Comparison of ENCODE assay signal across 11 cellular contexts in the genomic region with DNA sequence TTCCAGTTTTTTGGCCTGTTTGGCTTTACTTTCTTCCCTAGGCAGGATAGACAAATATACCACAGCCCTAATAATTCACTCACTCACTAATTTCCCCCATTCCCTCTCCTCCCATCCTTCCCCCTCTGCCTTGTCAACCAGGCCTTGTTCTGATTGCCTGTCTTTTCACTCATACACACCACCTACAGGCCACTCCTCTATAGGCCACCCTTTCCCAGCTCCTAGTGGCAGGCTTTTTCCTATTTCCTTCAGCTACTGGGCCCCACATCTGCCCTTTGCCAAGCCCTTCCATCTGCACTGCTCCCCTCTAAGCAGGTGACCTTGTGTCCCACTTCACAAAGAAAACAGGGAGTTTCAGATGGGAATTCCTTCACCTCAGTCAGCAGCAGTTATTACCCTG. TPM values are rescaled to one million over a fixed set of nuclear protein-coding genes. Genes with fewer than 3 reads are reported as not detected.
DNase-seq lines count a peak whose midpoint lies in the region; ATAC-seq, FAIRE-seq and TF ChIP-seq lines count a peak whose summit lies in the region.
"Had no signal": no experiment of that assay in that cellular context is flagged by ENCODE, and none has a peak within 500 bp of the region (broad histone marks: within the 10 kb centered on the region; RNA-seq: fewer than 3 reads in every experiment).

No MANE protein-coding gene starts in this region.

- H3K36me3 ChIP-seq in bronchial epithelial cell (ENCODE audit: control insufficient read depth, insufficient read depth, low read length) (no peaks in the 10 kb centered on the region), mucosa of descending colon (ENCODE audit: low read depth) (no peaks in the 10 kb centered on the region)

- H3K27ac Mint-ChIP-seq in CD14-positive monocyte, result no peak overlapping the region
- H3K27ac Mint-ChIP-seq: activated naive CD4-positive, alpha-beta T cell treated with anti-CD3 and anti-CD28 coated beads, Interleukin-2, amount 50 U/mL, for 24 hours had no signal

- H3K36me3 Mint-ChIP-seq in CD14-positive monocyte, result no peaks in the 10 kb centered on the region
- H3K36me3 Mint-ChIP-seq: activated naive CD4-positive, alpha-beta T cell treated with anti-CD3 and anti-CD28 coated beads, Interleukin-2, amount 50 U/mL, for 24 hours had no signal

- no peak overlapping the region for H3K4me3 Mint-ChIP-seq in CD14-positive monocyte
- H3K4me3 Mint-ChIP-seq: activated naive CD4-positive, alpha-beta T cell treated with anti-CD3 and anti-CD28 coated beads, Interleukin-2, amount 50 U/mL, for 24 hours had no signal

- no peak for FAIRE-seq in bronchial epithelial cell (lab: Jason Lieb, UNC)

- peaks cover 2 to 5% (median 5%) of the 10 kb centered on the region in 3 donors for H3K27me3 Mint-ChIP-seq in CD14-positive monocyte (ENCODE audit: low read depth in 3 of 3)

- DNase-seq in EL, result peak; percentile 2
- peak; percentile 1 for DNase-seq in LHCN-M2 (ENCODE audit: low read depth)
- DNase-seq in bronchial epithelial cell (ENCODE audit: low read depth), result peak; percentile 11
- no peak for DNase-seq in mucosa of descending colon
- DNase-seq in CD14-positive monocyte (ENCODE audit: low spot score), result no peak
- no peak for DNase-seq in NCI-H1417 treated with DMSO at 0.1 percent for 48 hours (lab: John Stamatoyannopoulos, UW)
- DNase-seq: kidney glomerular epithelial cell, psoas muscle had no signal

- ATAC-seq in mucosa of descending colon (peak; percentile 15), HG02571 (IDR thresholded peaks at IDR 0.05; ENCODE audit: unreplicated experiment) (no peak), HG02588 (IDR thresholded peaks at IDR 0.05; ENCODE audit: unreplicated experiment) (no peak)
- ATAC-seq: psoas muscle had no signal

- no peaks in the 10 kb centered on the region for H3K9me3 ChIP-seq in mucosa of descending colon
- H3K9me3 ChIP-seq: psoas muscle had no signal

- H3K27me3 ChIP-seq in bronchial epithelial cell (ENCODE audit: control insufficient read depth, insufficient read depth, low read length), result no peaks in the 10 kb centered on the region

- H3K4me3 ChIP-seq in bronchial epithelial cell (ENCODE audit: low read depth, low read length), result no peak overlapping the region
- H3K4me3 ChIP-seq in mucosa of descending colon, result no peak overlapping the region
- H3K4me3 ChIP-seq: psoas muscle had no signal

- no peaks in the 10 kb centered on the region for H3K4me1 ChIP-seq in mucosa of descending colon (ENCODE audit: low read depth)
- H3K4me1 ChIP-seq: psoas muscle had no signal

- peak; percentile 52 for TF ChIP-seq CTCF in bronchial epithelial cell (IDR thresholded peaks at IDR 0.05; ENCODE audit: insufficient read depth, low read length, severe bottlenecking)
- TF ChIP-seq CTCF in mucosa of descending colon (IDR thresholded peaks at IDR 0.05), result no peak
- TF ChIP-seq CTCF in CD14-positive monocyte (IDR thresholded peaks at IDR 0.05), result no peak

- intact Hi-C loops in mucosa of descending colon (cut with DNase I, micrococcal nuclease), result no loop called here
- intact Hi-C loops in CD14-positive monocyte (cut with micrococcal nuclease), result no loop called here

- no peaks in the 10 kb centered on the region for H3K4me1 Mint-ChIP-seq in CD14-positive monocyte
- H3K4me1 Mint-ChIP-seq: activated naive CD4-positive, alpha-beta T cell treated with anti-CD3 and anti-CD28 coated beads, Interleukin-2, amount 50 U/mL, for 24 hours had no signal

- H3K9me3 Mint-ChIP-seq in CD14-positive monocyte, result peaks cover 0 to 4% (median 1%) of the 10 kb centered on the region in 7 donors

RNA-seq across cellular contexts. Expression of a gene that starts 59.8 kb away (rescaled TPM):
- total RNA-seq in LHCN-M2 (2014; rRNA removed) (18.9 and 23.7 TPM in 2 replicates), bronchial epithelial cell (11.1 and 13.7 TPM in 2 replicates), mucosa of descending colon (10 to 100 TPM; 35.1 to 49.8 (median 48.4) TPM)
- 31.3 TPM for polyA plus RNA-seq in LHCN-M2 (2012)
- 10 to 100 TPM; 31.6 to 37.3 TPM for polyA plus RNA-seq in CD14-positive monocyte

Comparison
In these comparisons a context has a peak if more than half of its experiments do, and no peak if none do; other contexts are left out.
1. DNase-seq: peak in EL (single experiment), LHCN-M2 (single experiment) and bronchial epithelial cell (single experiment); none in mucosa of descending colon (0 of 3), CD14-positive monocyte (single experiment) and NCI-H1417 treated with DMSO at 0.1 percent for 48 hours (single experiment).